Comparison of ENCODE assay signal across 1 cellular context in the genomic region with DNA sequence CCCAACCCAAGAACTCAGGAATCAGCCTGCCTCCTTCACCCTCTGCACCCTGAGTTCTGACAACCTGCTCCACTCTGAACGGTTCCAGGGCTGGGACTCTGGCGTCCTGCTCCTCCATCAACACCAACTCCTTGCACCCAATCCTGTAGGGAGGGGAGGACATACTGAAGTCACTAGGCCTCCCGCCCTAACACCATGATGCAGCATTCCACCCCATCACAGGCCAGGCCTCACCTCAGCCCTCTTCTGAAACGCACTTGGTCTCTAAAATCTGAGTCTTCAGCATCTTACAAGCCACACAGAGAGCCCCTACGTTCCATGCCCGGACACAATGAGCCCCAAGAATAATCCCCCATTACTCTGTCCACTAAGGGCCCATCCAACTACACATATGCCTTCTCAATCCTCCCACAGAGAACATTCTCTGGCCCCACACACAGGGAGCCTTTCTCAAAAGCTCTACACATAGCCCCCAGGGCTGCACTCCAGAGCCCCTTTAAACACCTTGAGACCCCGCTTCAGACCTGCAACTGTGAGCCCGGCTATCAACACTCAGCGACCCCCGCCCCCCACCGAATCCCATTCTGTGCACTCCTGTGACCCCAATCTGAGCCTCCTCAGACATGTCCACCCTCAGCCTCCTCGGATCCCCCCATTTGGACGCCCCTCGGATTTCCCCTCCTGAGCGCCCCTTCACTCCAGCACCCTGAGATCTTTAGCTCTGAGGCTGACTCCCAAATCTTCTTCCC.
A peak's percentile ranks its signal among the peaks of the same experiment; 100 is the strongest.
TF ChIP-seq lines count a peak whose summit lies in the region.

No MANE protein-coding gene starts in this region.

TF ChIP-seq in HEK293, 187 proteins besides CTCF, POLR2A, EP300 and RAD21 (continued from another document and continues in another):
- TF ChIP-seq ZNF530 (tag by site-specific recombination; IDR thresholded peaks at IDR 0.05; ENCODE audit: low read depth), result no peak
- TF ChIP-seq ZNF585B (tag by site-specific recombination; IDR thresholded peaks at IDR 0.05), result no peak
- TF ChIP-seq ZNF174 (tag by site-specific recombination; IDR thresholded peaks at IDR 0.05), result no peak
- peak; percentile 29; the same call in 1 of the 2 replicates for TF ChIP-seq ZBTB8A (tag by site-specific recombination; IDR thresholded peaks at IDR 0.05)
- no peak for TF ChIP-seq ZNF211 (tag by site-specific recombination; IDR thresholded peaks at IDR 0.05; ENCODE audit: low read depth)
- TF ChIP-seq, protein P1, sequence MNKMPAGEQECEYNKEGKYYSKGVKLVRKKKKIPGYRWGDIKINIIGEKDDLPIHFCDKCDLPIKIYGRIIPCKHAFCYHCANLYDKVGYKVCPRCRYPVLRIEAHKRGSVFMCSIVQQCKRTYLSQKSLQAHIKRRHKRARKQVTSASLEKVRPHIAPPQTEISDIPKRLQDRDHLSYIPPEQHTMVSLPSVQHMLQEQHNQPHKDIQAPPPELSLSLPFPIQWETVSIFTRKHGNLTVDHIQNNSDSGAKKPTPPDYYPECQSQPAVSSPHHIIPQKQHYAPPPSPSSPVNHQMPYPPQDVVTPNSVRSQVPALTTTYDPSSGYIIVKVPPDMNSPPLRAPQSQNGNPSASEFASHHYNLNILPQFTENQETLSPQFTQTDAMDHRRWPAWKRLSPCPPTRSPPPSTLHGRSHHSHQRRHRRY (tag by site-specific recombination; IDR thresholded peaks at IDR 0.05), result no peak
- TF ChIP-seq, protein P2, sequence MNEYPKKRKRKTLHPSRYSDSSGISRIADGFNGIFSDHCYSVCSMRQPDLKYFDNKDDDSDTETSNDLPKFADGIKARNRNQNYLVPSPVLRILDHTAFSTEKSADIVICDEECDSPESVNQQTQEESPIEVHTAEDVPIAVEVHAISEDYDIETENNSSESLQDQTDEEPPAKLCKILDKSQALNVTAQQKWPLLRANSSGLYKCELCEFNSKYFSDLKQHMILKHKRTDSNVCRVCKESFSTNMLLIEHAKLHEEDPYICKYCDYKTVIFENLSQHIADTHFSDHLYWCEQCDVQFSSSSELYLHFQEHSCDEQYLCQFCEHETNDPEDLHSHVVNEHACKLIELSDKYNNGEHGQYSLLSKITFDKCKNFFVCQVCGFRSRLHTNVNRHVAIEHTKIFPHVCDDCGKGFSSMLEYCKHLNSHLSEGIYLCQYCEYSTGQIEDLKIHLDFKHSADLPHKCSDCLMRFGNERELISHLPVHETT (tag by site-specific recombination; IDR thresholded peaks at IDR 0.05), result no peak
- 0 out of 2 replicates have a peak, but pooled peaks have one; percentile 37 for TF ChIP-seq ZNF843 (tag by site-specific recombination; IDR thresholded peaks at IDR 0.05)
- TF ChIP-seq ZNF600 (tag by site-specific recombination; IDR thresholded peaks at IDR 0.05), result 0 out of 2 replicates have a peak, but pooled peaks have one; percentile 43
- no peak for TF ChIP-seq BCL11B (tag by site-specific recombination; IDR thresholded peaks at IDR 0.05; ENCODE audit: low read depth)
- TF ChIP-seq ZNF521 (tag by site-specific recombination; IDR thresholded peaks at IDR 0.05), result no peak
- TF ChIP-seq ZNF404 (tag by site-specific recombination; IDR thresholded peaks at IDR 0.05), result no peak
- TF ChIP-seq ZNF580 (tag by site-specific recombination; IDR thresholded peaks at IDR 0.05), result no peak
- TF ChIP-seq SP2 (tag by site-specific recombination; IDR thresholded peaks at IDR 0.05), result no peak
- peak; percentile 70; the same call in 1 of the 2 replicates for TF ChIP-seq ZNF155 (tag by site-specific recombination; IDR thresholded peaks at IDR 0.05)
- TF ChIP-seq ZBTB20 (tag by site-specific recombination; IDR thresholded peaks at IDR 0.05), result peak; percentile 13; the same call in 1 of the 2 replicates
- TF ChIP-seq ZNF146 (tag by site-specific recombination; IDR thresholded peaks at IDR 0.05), result peak; percentile 22; the same call in 1 of the 2 replicates
- peak; percentile 36; the same call in 1 of the 2 replicates for TF ChIP-seq ZSCAN16 (tag by site-specific recombination; IDR thresholded peaks at IDR 0.05)
- no peak for TF ChIP-seq ZNF391 (tag by site-specific recombination; IDR thresholded peaks at IDR 0.05; ENCODE audit: borderline replicate concordance, low read depth)
- 0 out of 2 replicates have a peak, but pooled peaks have one; percentile 24 for TF ChIP-seq ZNF777 (tag by site-specific recombination; IDR thresholded peaks at IDR 0.05; ENCODE audit: borderline replicate concordance)
- no peak for TF ChIP-seq SALL2 (tag by site-specific recombination; IDR thresholded peaks at IDR 0.05; ENCODE audit: borderline replicate concordance)
- TF ChIP-seq PRDM4 (tag by site-specific recombination; IDR thresholded peaks at IDR 0.05), result no peak
- peak; percentile 28; the same call in 1 of the 2 replicates for TF ChIP-seq ZNF660 (tag by site-specific recombination; IDR thresholded peaks at IDR 0.05)
- TF ChIP-seq ZNF239 (tag by site-specific recombination; IDR thresholded peaks at IDR 0.05), result 0 out of 2 replicates have a peak, but pooled peaks have one; percentile 30
- no peak for TF ChIP-seq ZNF341 (tag by site-specific recombination; IDR thresholded peaks at IDR 0.05; ENCODE audit: low read depth)
- TF ChIP-seq ZNF555 (tag by site-specific recombination; conservative IDR thresholded peaks at IDR 0.05), result no peak
- TF ChIP-seq ZNF433 (tag by site-specific recombination; IDR thresholded peaks at IDR 0.05; ENCODE audit: low read depth), result peak; percentile 2; the same call in 1 of the 2 replicates
- TF ChIP-seq ZNF37A (tag by site-specific recombination; IDR thresholded peaks at IDR 0.05), result no peak
- no peak for TF ChIP-seq ZNF10 (tag by site-specific recombination; IDR thresholded peaks at IDR 0.05)
- no peak for TF ChIP-seq EGR2 (tag by site-specific recombination; IDR thresholded peaks at IDR 0.05; ENCODE audit: low read depth)
- TF ChIP-seq, protein P3, sequence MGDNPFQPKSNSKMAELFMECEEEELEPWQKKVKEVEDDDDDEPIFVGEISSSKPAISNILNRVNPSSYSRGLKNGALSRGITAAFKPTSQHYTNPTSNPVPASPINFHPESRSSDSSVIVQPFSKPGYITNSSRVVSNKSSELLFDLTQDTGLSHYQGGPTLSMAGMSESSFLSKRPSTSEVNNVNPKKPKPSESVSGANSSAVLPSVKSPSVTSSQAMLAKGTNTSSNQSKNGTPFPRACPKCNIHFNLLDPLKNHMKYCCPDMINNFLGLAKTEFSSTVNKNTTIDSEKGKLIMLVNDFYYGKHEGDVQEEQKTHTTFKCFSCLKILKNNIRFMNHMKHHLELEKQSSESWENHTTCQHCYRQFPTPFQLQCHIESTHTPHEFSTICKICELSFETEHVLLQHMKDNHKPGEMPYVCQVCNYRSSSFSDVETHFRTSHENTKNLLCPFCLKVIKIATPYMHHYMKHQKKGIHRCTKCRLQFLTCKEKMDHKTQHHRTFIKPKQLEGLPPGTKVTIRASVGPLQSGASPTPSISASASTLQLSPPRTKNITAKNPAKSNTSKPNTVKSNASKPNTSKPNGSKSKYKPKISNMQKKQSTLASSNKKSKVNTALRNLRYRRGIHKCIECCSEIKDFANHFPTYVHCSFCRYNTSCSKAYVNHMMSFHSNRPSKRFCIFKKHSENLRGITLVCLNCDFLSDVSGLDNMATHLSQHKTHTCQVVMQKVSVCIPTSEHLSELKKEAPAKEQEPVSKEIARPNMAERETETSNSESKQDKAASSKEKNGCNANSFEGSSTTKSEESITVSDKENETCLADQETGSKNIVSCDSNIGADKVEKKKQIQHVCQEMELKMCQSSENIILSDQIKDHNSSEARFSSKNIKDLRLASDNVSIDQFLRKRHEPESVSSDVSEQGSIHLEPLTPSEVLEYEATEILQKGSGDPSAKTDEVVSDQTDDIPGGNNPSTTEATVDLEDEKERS (tag by site-specific recombination; IDR thresholded peaks at IDR 0.05), result peak; percentile 34; the same call in 1 of the 2 replicates
- peak; percentile 61; the same call in 1 of the 2 replicates for TF ChIP-seq ZNF324 (tag by site-specific recombination; IDR thresholded peaks at IDR 0.05)
- 0 out of 2 replicates have a peak, but pooled peaks have one; percentile 13 for TF ChIP-seq ZNF791 (tag by site-specific recombination; IDR thresholded peaks at IDR 0.05)
- peak; percentile 63; the same call in 1 of the 2 replicates for TF ChIP-seq BCL11A (tag by site-specific recombination; IDR thresholded peaks at IDR 0.05; ENCODE audit: low read depth)
- no peak for TF ChIP-seq ZNF19 (tag by site-specific recombination; IDR thresholded peaks at IDR 0.05; ENCODE audit: low read depth)
- TF ChIP-seq ZNF354C (tag by site-specific recombination; IDR thresholded peaks at IDR 0.05; ENCODE audit: borderline replicate concordance, low read depth), result no peak
- TF ChIP-seq ZNF398 (tag by site-specific recombination; IDR thresholded peaks at IDR 0.05), result 0 out of 2 replicates have a peak, but pooled peaks have one; percentile 31
- TF ChIP-seq, protein P4, sequence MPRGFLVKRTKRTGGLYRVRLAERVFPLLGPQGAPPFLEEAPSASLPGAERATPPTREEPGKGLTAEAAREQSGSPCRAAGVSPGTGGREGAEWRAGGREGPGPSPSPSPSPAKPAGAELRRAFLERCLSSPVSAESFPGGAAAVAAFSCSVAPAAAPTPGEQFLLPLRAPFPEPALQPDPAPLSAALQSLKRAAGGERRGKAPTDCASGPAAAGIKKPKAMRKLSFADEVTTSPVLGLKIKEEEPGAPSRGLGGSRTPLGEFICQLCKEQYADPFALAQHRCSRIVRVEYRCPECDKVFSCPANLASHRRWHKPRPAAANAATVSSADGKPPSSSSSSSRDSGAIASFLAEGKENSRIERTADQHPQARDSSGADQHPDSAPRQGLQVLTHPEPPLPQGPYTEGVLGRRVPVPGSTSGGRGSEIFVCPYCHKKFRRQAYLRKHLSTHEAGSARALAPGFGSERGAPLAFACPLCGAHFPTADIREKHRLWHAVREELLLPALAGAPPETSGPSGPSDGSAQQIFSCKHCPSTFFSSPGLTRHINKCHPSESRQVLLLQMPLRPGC (tag by site-specific recombination; IDR thresholded peaks at IDR 0.05), result peak; percentile 56
- TF ChIP-seq, protein P5, sequence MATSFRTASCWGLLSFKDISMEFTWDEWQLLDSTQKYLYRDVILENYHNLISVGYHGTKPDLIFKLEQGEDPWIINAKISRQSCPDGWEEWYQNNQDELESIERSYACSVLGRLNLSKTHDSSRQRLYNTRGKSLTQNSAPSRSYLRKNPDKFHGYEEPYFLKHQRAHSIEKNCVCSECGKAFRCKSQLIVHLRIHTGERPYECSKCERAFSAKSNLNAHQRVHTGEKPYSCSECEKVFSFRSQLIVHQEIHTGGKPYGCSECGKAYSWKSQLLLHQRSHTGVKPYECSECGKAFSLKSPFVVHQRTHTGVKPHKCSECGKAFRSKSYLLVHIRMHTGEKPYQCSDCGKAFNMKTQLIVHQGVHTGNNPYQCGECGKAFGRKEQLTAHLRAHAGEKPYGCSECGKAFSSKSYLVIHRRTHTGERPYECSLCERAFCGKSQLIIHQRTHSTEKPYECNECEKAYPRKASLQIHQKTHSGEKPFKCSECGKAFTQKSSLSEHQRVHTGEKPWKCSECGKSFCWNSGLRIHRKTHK (tag by site-specific recombination; IDR thresholded peaks at IDR 0.05), result no peak
- 0 out of 2 replicates have a peak, but pooled peaks have one; percentile 26 for TF ChIP-seq KLF17 (tag by site-specific recombination; IDR thresholded peaks at IDR 0.05)
- TF ChIP-seq ZNF121 (tag by site-specific recombination; IDR thresholded peaks at IDR 0.05), result no peak
- peak; percentile 70; the same call in 1 of the 2 replicates for TF ChIP-seq ZNF610 (tag by site-specific recombination; IDR thresholded peaks at IDR 0.05; ENCODE audit: borderline replicate concordance)
- no peak for TF ChIP-seq ZBTB17 (tag by site-specific recombination; IDR thresholded peaks at IDR 0.05)
- TF ChIP-seq KLF9 (tag by site-specific recombination; IDR thresholded peaks at IDR 0.05; ENCODE audit: low read depth), result no peak
- TF ChIP-seq ZFP3 (tag by site-specific recombination; IDR thresholded peaks at IDR 0.05; ENCODE audit: low read depth), result 0 out of 2 replicates have a peak, but pooled peaks have one; percentile 5
- no peak for TF ChIP-seq ZNF394 (tag by site-specific recombination; IDR thresholded peaks at IDR 0.05; ENCODE audit: borderline replicate concordance)
